In the genomic region with DNA sequence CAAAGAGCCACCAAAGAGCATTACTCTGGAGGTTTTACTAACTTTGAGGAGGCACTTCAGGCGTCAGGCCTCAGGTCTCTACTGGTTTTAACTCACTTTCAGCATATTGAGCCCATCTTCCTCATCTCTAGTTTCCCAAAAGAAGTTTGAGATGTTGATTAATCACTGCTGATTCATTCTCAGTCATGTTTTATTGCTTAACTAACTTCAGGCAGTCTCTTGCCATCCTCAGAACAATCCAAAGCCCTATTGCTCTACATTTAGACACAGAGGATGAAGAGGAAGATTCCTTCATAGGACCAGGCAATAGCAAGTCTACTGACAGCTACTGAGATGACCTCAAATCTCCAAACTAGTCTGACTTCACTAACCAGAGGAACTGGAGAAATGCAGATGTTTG, we compare ENCODE assay signal across 17 cellular contexts. TPM values are rescaled to one million over a fixed set of nuclear protein-coding genes. Genes with fewer than 3 reads are reported as not detected.
A peak's percentile ranks its signal among the peaks of the same experiment; 100 is the strongest.
DNase-seq lines count a peak whose midpoint lies in the region; ATAC-seq, FAIRE-seq and TF ChIP-seq lines count a peak whose summit lies in the region.
"Had no signal": no experiment of that assay in that cellular context is flagged by ENCODE, and none has a peak within 500 bp of the region (broad histone marks: within the 10 kb centered on the region; RNA-seq: fewer than 3 reads in every experiment).

No MANE protein-coding gene starts in this region.

- TF ChIP-seq CTCF in A549 (IDR thresholded peaks at IDR 0.05) (no peak), HCT116 (IDR thresholded peaks at IDR 0.05 in 2 of 3, conservative IDR thresholded peaks at IDR 0.05 in 1 of 3; ENCODE audit: borderline replicate concordance in 1 of 3, insufficient read depth in 1 of 3, low read depth in 2 of 3, low read length in 2 of 3) (no peak), fibroblast of pulmonary artery (IDR thresholded peaks at IDR 0.05; ENCODE audit: low read length, missing control alignments) (no peak), chondrocyte (IDR thresholded peaks at IDR 0.05) (no peak)

- intact Hi-C loops in HCT116 (cut with micrococcal nuclease): no loop called here

- FAIRE-seq in A549 (lab: Jason Lieb, UNC) (no peak), RCC 7860 (lab: Jason Lieb, UNC) (peak; percentile 96)
- FAIRE-seq: islet of Langerhans had no signal

- ATAC-seq in A549 (peak; percentile 13 to 31; a peak in 2 of 6 replicates), HCT116 (no peak)
- ATAC-seq in stimulated activated naive CD8-positive, alpha-beta T cell treated with anti-CD3 and anti-CD28 coated beads, Interleukin-15, amount 100 ng/mL, for 72 hours: no peak

- H3K27me3 ChIP-seq in HCT116 (ENCODE audit: insufficient read depth, low read length): peaks cover 20% of the 10 kb centered on the region; the same call in 1 of the 2 replicates
- H3K27me3 ChIP-seq: adrenal gland, uterus had no signal

- H3K4me3 ChIP-seq in A549 (no peak overlapping the region), HCT116 (replicated peaks in 1 of 2; ENCODE audit: low read depth in 1 of 2, low read length in 2 of 2) (no peak overlapping the region), fibroblast of pulmonary artery (replicated peaks; ENCODE audit: low read depth, low read length) (no peak overlapping the region)
- H3K4me3 ChIP-seq: adrenal gland, uterus had no signal

- 60% methylated on average over 1 of the region's 1 CpG for WGBS in A549 (ENCODE audit: missing lambda C conversion rate)

- H3K9me3 ChIP-seq in A549 (no peaks in the 10 kb centered on the region), HCT116 (ENCODE audit: control insufficient read depth in 1 of 2, insufficient read depth in 1 of 2, low read depth in 1 of 2, low read length in 2 of 2) (no peaks in the 10 kb centered on the region)
- H3K9me3 ChIP-seq: adrenal gland, neutrophil, uterus had no signal

- H3K9ac ChIP-seq in HCT116 (ENCODE audit: low read length): no peak overlapping the region
- H3K9ac ChIP-seq: KMS-11 had no signal

- no peaks in the 10 kb centered on the region for H3K79me2 ChIP-seq in HCT116 (ENCODE audit: insufficient read depth, low read length)

- POLR2A ChIA-PET in A549 (lab: Yijun Ruan, JAX) (no interaction called here), HCT116 (lab: Charles Lee) (no interaction called here)

- H3K36me3 Mint-ChIP-seq in chondrocyte (ENCODE audit: low read depth): no peaks in the 10 kb centered on the region
- H3K36me3 Mint-ChIP-seq: mesothelial cell of epicardium had no signal

- RAD21 ChIA-PET in HCT116 (lab: Charles Lee; ENCODE audit: low non-redundant PET in 1 of 2, low total read pairs in 2 of 2, uncharacterized antibody in 2 of 2, unreplicated experiment in 2 of 2): no interaction called here

- no peak overlapping the region for H3K27ac Mint-ChIP-seq in chondrocyte (ENCODE audit: unreplicated experiment)
- no peak overlapping the region for H3K27ac Mint-ChIP-seq in stimulated activated naive CD8-positive, alpha-beta T cell treated with anti-CD3 and anti-CD28 coated beads, Interleukin-15, amount 100 ng/mL, for 72 hours
- H3K27ac Mint-ChIP-seq: mesothelial cell of epicardium; stimulated activated naive B cell treated with anti-CD40 and anti-IgM and Interleukin-4, amounts not matched to agents 10 μg/mL and 1 μg/mL and 100 μg/mL, for 72 hours had no signal

- H3K4me1 Mint-ChIP-seq in chondrocyte (ENCODE audit: low read depth): no peaks in the 10 kb centered on the region
- no peaks in the 10 kb centered on the region for H3K4me1 Mint-ChIP-seq in stimulated activated naive CD8-positive, alpha-beta T cell treated with anti-CD3 and anti-CD28 coated beads, Interleukin-15, amount 100 ng/mL, for 72 hours

- H3K36me3 ChIP-seq in HCT116 (ENCODE audit: control insufficient read depth in 1 of 2, insufficient read depth in 2 of 2, low read length in 2 of 2): no peaks in the 10 kb centered on the region
- H3K36me3 ChIP-seq: adrenal gland, neutrophil, uterus had no signal

- no peak overlapping the region for H2AFZ ChIP-seq in HCT116 (ENCODE audit: low read depth, low read length, poor library complexity, severe bottlenecking)

- no peak for DNase-seq in A549 (ENCODE audit: low read depth in 1 of 2, low spot score in 1 of 2)
- DNase-seq in HCT116 (ENCODE audit: low read depth, low spot score): no peak
- DNase-seq in RCC 7860 (ENCODE audit: low spot score): peak; percentile 81
- peak; percentile 74 for DNase-seq in fibroblast of pulmonary artery (ENCODE audit: low read depth)
- no peak for DNase-seq in DMS114 treated with DMSO at 0.1 percent for 48 hours (lab: John Stamatoyannopoulos, UW; ENCODE audit: unreplicated experiment)
- DNase-seq in chondrocyte (ENCODE audit: low spot score): no peak
- no peak for DNase-seq in activated gamma-delta T cell (lab: John Stamatoyannopoulos, UW)
- DNase-seq in stimulated activated naive CD8-positive, alpha-beta T cell treated with anti-CD3 and anti-CD28 coated beads, Interleukin-15, amount 100 ng/mL, for 72 hours: no peak
- DNase-seq: adrenal gland; COR-L47; NCI-H2081; stimulated activated naive B cell treated with anti-CD40 and anti-IgM and Interleukin-4, amounts not matched to agents 10 μg/mL and 1 μg/mL and 100 μg/mL, for 72 hours; uterus had no signal

- no TSS peak for BruUV-seq in HCT116 (replicated peaks; lab: Mats Ljungman, UMichigan)

- no peak for TF ChIP-seq POLR2A in A549 (IDR thresholded peaks at IDR 0.05; ENCODE audit: low read length)
- no peak for TF ChIP-seq POLR2A in HCT116 (IDR thresholded peaks at IDR 0.05; ENCODE audit: borderline replicate concordance, extremely low read depth, insufficient read depth, insufficient read length)

- H3K4me3 Mint-ChIP-seq in chondrocyte (ENCODE audit: unreplicated experiment): no peak overlapping the region
- no peak overlapping the region for H3K4me3 Mint-ChIP-seq in stimulated activated naive CD8-positive, alpha-beta T cell treated with anti-CD3 and anti-CD28 coated beads, Interleukin-15, amount 100 ng/mL, for 72 hours
- H3K4me3 Mint-ChIP-seq: mesothelial cell of epicardium; stimulated activated naive B cell treated with anti-CD40 and anti-IgM and Interleukin-4, amounts not matched to agents 10 μg/mL and 1 μg/mL and 100 μg/mL, for 72 hours had no signal

- peaks cover 7% of the 10 kb centered on the region for H3K9me3 Mint-ChIP-seq in chondrocyte (ENCODE audit: low read depth)
- no peaks in the 10 kb centered on the region for H3K9me3 Mint-ChIP-seq in stimulated activated naive CD8-positive, alpha-beta T cell treated with anti-CD3 and anti-CD28 coated beads, Interleukin-15, amount 100 ng/mL, for 72 hours
- H3K9me3 Mint-ChIP-seq: mesothelial cell of epicardium had no signal

- no peaks in the 10 kb centered on the region for H4K20me1 ChIP-seq in HCT116 (ENCODE audit: insufficient read depth)

- no peaks in the 10 kb centered on the region for H3K27me3 Mint-ChIP-seq in chondrocyte (ENCODE audit: low read depth)
- H3K27me3 Mint-ChIP-seq in stimulated activated naive CD8-positive, alpha-beta T cell treated with anti-CD3 and anti-CD28 coated beads, Interleukin-15, amount 100 ng/mL, for 72 hours: peaks cover 41% of the 10 kb centered on the region
- H3K27me3 Mint-ChIP-seq: stimulated activated naive B cell treated with anti-CD40 and anti-IgM and Interleukin-4, amounts not matched to agents 10 μg/mL and 1 μg/mL and 100 μg/mL, for 72 hours had no signal

- H3K4me1 ChIP-seq in A549: peaks cover 13% of the 10 kb centered on the region
- no peaks in the 10 kb centered on the region for H3K4me1 ChIP-seq in HCT116 (ENCODE audit: control insufficient read depth in 1 of 2, insufficient read depth in 2 of 2, low read length in 2 of 2)
- H3K4me1 ChIP-seq: adrenal gland, uterus had no signal

- no peak for TF ChIP-seq EP300 in A549 (IDR thresholded peaks at IDR 0.05)

- TF ChIP-seq RAD21 in A549 (conservative IDR thresholded peaks at IDR 0.05 in 1 of 2, IDR thresholded peaks at IDR 0.05 in 1 of 2) (no peak), HCT116 (IDR thresholded peaks at IDR 0.05; ENCODE audit: low read depth) (no peak)

- CTCF ChIA-PET in A549 (lab: Yijun Ruan, JAX): no interaction called here
- CTCF ChIA-PET in HCT116 (lab: Charles Lee): no interaction called here

- peak overlapping the region; percentile 15; the same call in 2 of the 3 replicates for H3K4me2 ChIP-seq in A549
- no peak overlapping the region for H3K4me2 ChIP-seq in HCT116 (ENCODE audit: low read length)
- H3K4me2 ChIP-seq: KMS-11 had no signal

- H3K9me2 ChIP-seq in HCT116 (ENCODE audit: insufficient read depth): no peaks in the 10 kb centered on the region

- H3K27ac ChIP-seq in A549 (0 out of 6 replicates have a peak overlapping the region, but pooled peaks of 1 of the 2 experiments have one; percentile 8), HCT116 (ENCODE audit: low read depth, low read length) (no peak overlapping the region)
- H3K27ac ChIP-seq: adrenal gland, KMS-11, neutrophil, uterus had no signal

TF ChIP-seq in A549, 52 proteins besides CTCF, POLR2A, EP300 and RAD21:
- TF ChIP-seq FOSL2 (IDR thresholded peaks at IDR 0.05) (peak; percentile 46), FOSL2 (CRISPR knock-in tag; IDR thresholded peaks at IDR 0.05) (peak; percentile 48; the same call in 1 of the 2 replicates), CHD2 (IDR thresholded peaks at IDR 0.05; ENCODE audit: low read length, partially characterized antibody) (no peak), JUNB (IDR thresholded peaks at IDR 0.05) (peak; percentile 59), ZSCAN20 (CRISPR knock-in tag; IDR thresholded peaks at IDR 0.05) (no peak), RARB (CRISPR knock-in tag; IDR thresholded peaks at IDR 0.05) (no peak), CEBPB (IDR thresholded peaks at IDR 0.05) (peak in 1 of 2 experiments; percentile 62; a peak in 2 of 4 replicates)
TF ChIP-seq in A549: peak in this region for 3.

TF ChIP-seq in HCT116, 20 proteins besides CTCF, POLR2A, EP300 and RAD21:
- 0 out of 2 replicates have a peak, but pooled peaks have one; percentile 8 for TF ChIP-seq CEBPB (IDR thresholded peaks at IDR 0.05; ENCODE audit: low read depth)
- no peak for TF ChIP-seq ATF3 (IDR thresholded peaks at IDR 0.05)

RNA-seq across cellular contexts. Expression of gene BET1, which starts 39.1 kb away (rescaled TPM):
- 51.0 and 64.3 TPM in 2 replicates for polyA plus RNA-seq in A549 (2011; rRNA removed)
- 14.1 and 14.8 TPM in 2 replicates for polyA plus RNA-seq in A549 (2012; cell fraction: cytosol; rRNA removed)
- 5.4 and 10.6 TPM in 2 replicates for polyA plus RNA-seq in A549 (2012; cell fraction: nucleus; rRNA removed)
- 27.5 to 31.5 TPM (median 31.0 TPM) in 3 replicates for polyA plus RNA-seq in A549 (2017; fragmentation: RNase III; extraction: RNeasy Plus Mini Kit Qiagen cat#74134 plus additional on column Dnase treatment)
- 4.6 and 9.1 TPM in 2 replicates for polyA minus RNA-seq in A549 (2011; rRNA and poly(A)+ RNA removed)
- 17.2 TPM for total RNA-seq in HCT116 (2021; ENCODE audit: unreplicated experiment)
- 8.6 and 9.2 TPM in 2 replicates for polyA plus RNA-seq in HCT116 (2012)
- total RNA-seq in chondrocyte: 28.4 to 32.3 TPM (median 29.5 TPM) in 3 replicates

Comparison
In these comparisons a context has a peak if more than half of its experiments do, and no peak if none do; other contexts are left out.
1. ATAC-seq: peak in A549 (2 of 2); none in HCT116 (single experiment) and stimulated activated naive CD8-positive, alpha-beta T cell treated with anti-CD3 and anti-CD28 coated beads, Interleukin-15, amount 100 ng/mL, for 72 hours (single experiment).
2. DNase-seq: peak in RCC 7860 (single experiment) and fibroblast of pulmonary artery (single experiment); none in A549 (0 of 2), HCT116 (single experiment), DMS114 treated with DMSO at 0.1 percent for 48 hours (single experiment), chondrocyte (single experiment), activated gamma-delta T cell (single experiment) and stimulated activated naive CD8-positive, alpha-beta T cell treated with anti-CD3 and anti-CD28 coated beads, Interleukin-15, amount 100 ng/mL, for 72 hours (0 of 2).